Comparison of ENCODE assay signal across 11 cellular contexts in genomic region chr10:91349381-91349780, GRCh38.
DNase-seq lines count a peak whose midpoint lies in the region; ATAC-seq and TF ChIP-seq lines count a peak whose summit lies in the region.
"Had no signal": no experiment of that assay in that cellular context is flagged by ENCODE, and none has a peak within 500 bp of the region (broad histone marks: within the 10 kb centered on the region; RNA-seq: fewer than 3 reads in every experiment).

No MANE protein-coding gene starts in this region.

- H3K4me3 ChIP-seq in AG09309 (ENCODE audit: control insufficient read depth, low read depth, low read length), result no peak overlapping the region
- H3K4me3 ChIP-seq in fibroblast of villous mesenchyme (ENCODE audit: low read depth, low read length), result no peak overlapping the region
- H3K4me3 ChIP-seq in CD4-positive, alpha-beta memory T cell (ENCODE audit: low read length in 2 of 2), result no peak overlapping the region

- ATAC-seq in omental fat pad (ENCODE audit: low FRiP score), result peak; percentile 44
- no peak for ATAC-seq in HG03135 (IDR thresholded peaks at IDR 0.05; ENCODE audit: unreplicated experiment)

- H3K27ac ChIP-seq in CD4-positive, alpha-beta memory T cell (ENCODE audit: low read depth, low read length), result no peak overlapping the region

- H3K27me3 Mint-ChIP-seq in CD4-positive, alpha-beta memory T cell, result no peaks in the 10 kb centered on the region

- TF ChIP-seq CTCF in AG09309 (IDR thresholded peaks at IDR 0.05; ENCODE audit: control insufficient read depth, insufficient read depth, low read depth, low read length, missing control alignments) (no peak), fibroblast of villous mesenchyme (IDR thresholded peaks at IDR 0.05; ENCODE audit: insufficient read depth, low read depth, low read length) (no peak), omental fat pad (IDR thresholded peaks at IDR 0.05) (no peak)

- H3K27ac Mint-ChIP-seq in CD4-positive, alpha-beta memory T cell, result no peak overlapping the region
- H3K27ac Mint-ChIP-seq: T-helper 1 cell treated with Interleukin-12 subunit alpha and Interleukin-12 subunit beta and Interleukin-4 antibody, amounts not matched to agents 30 μg/mL and 1 μg/mL, for 36 hours had no signal

- POLR2A ChIA-PET in CD4-positive, alpha-beta memory T cell (lab: Charles Lee; ENCODE audit: partially characterized antibody), result no interaction called here

- H3K27me3 ChIP-seq in CD4-positive, alpha-beta memory T cell (ENCODE audit: insufficient read depth, low read length), result no peaks in the 10 kb centered on the region

- intact Hi-C loops in CD4-positive, alpha-beta memory T cell (cut with micrococcal nuclease), result no loop called here

- no peaks in the 10 kb centered on the region for H3K4me1 ChIP-seq in CD4-positive, alpha-beta memory T cell (ENCODE audit: insufficient read depth, low read length)

- H3K4me1 Mint-ChIP-seq in CD4-positive, alpha-beta memory T cell, result no peaks in the 10 kb centered on the region

- H3K4me3 Mint-ChIP-seq in CD4-positive, alpha-beta memory T cell, result no peak overlapping the region
- H3K4me3 Mint-ChIP-seq: T-helper 1 cell treated with Interleukin-12 subunit alpha and Interleukin-12 subunit beta and Interleukin-4 antibody, amounts not matched to agents 30 μg/mL and 1 μg/mL, for 36 hours had no signal

- no peaks in the 10 kb centered on the region for H3K36me3 ChIP-seq in CD4-positive, alpha-beta memory T cell (ENCODE audit: insufficient read depth, low read length)

- H3K36me3 Mint-ChIP-seq in CD4-positive, alpha-beta memory T cell, result no peaks in the 10 kb centered on the region

- DNase-seq in AG09309 (ENCODE audit: low read depth) (peak; percentile 80), SW 1271 (lab: John Stamatoyannopoulos, UW) (peak; percentile 21 to 48), fibroblast of villous mesenchyme (ENCODE audit: low read depth) (peak; percentile 81), omental fat pad (ENCODE audit: low spot score) (no peak), T-helper 1 cell (no peak)
- DNase-seq in CD4-positive, alpha-beta memory T cell, result no peak
- DNase-seq in activated CD4-positive, alpha-beta T cell treated with anti-CD3 and anti-CD28 coated beads for 48 hours, result no peak
- DNase-seq: activated effector memory CD4-positive, alpha-beta T cell treated with Interleukin-2 at 50 U/mL for 16 hours; glutamatergic neuron had no signal

- H3K9me3 Mint-ChIP-seq in CD4-positive, alpha-beta memory T cell, result no peaks in the 10 kb centered on the region
- H3K9me3 Mint-ChIP-seq: T-helper 1 cell treated with Interleukin-12 subunit alpha and Interleukin-12 subunit beta and Interleukin-4 antibody, amounts not matched to agents 30 μg/mL and 1 μg/mL, for 36 hours had no signal

- no peaks in the 10 kb centered on the region for H3K9me3 ChIP-seq in CD4-positive, alpha-beta memory T cell (ENCODE audit: control insufficient read depth in 1 of 2, low read length in 2 of 2)

- CTCF ChIA-PET in CD4-positive, alpha-beta memory T cell (lab: Charles Lee; ENCODE audit: partially characterized antibody), result no interaction called here

Comparison
In these comparisons a context has a peak if more than half of its experiments do, and no peak if none do; other contexts are left out.
1. DNase-seq: peak in AG09309 (single experiment), SW 1271 (2 of 2) and fibroblast of villous mesenchyme (single experiment); none in omental fat pad (single experiment), T-helper 1 cell (0 of 5), CD4-positive, alpha-beta memory T cell (0 of 5) and activated CD4-positive, alpha-beta T cell treated with anti-CD3 and anti-CD28 coated beads for 48 hours (single experiment).